17 cellular contexts compared by ENCODE assay signal in genomic region chr1:21641967-21642366, GRCh38.
"Had no signal": no experiment of that assay in that cellular context is flagged by ENCODE, and none has a peak within 500 bp of the region (broad histone marks: within the 10 kb centered on the region; RNA-seq: fewer than 3 reads in every experiment).

No MANE protein-coding gene starts in this region.

- ATAC-seq: activated CD8-positive, alpha-beta T cell treated with anti-CD3 and anti-CD28 coated beads for 36 hours; activated T-cell treated with anti-CD3 and anti-CD28 coated beads, Interleukin-2, amount 50 U/mL, for 4 hours; stimulated activated naive B cell treated with anti-CD40 and anti-IgM and Interleukin-4, amounts not matched to agents 10 μg/mL and 1 μg/mL and 100 μg/mL, for 72 hours; T-helper 17 cell had no signal

- H3K27ac ChIP-seq: neural progenitor cell, ovary, transverse colon, vagina had no signal

- H3K9ac ChIP-seq: neural progenitor cell had no signal

- H3K36me3 ChIP-seq: neural progenitor cell, ovary, transverse colon, vagina had no signal

- DNase-seq: activated CD4-positive, alpha-beta T cell treated with anti-CD3 and anti-CD28 coated beads for 4 hours; activated CD8-positive, alpha-beta T cell treated with anti-CD3 and anti-CD28 coated beads for 36 hours; activated effector memory CD4-positive, alpha-beta T cell treated with Interleukin-2 at 50 U/mL for 16 hours; activated T-cell treated with anti-CD3 and anti-CD28 coated beads, Interleukin-2, amount 50 U/mL, for 4 hours; cortex of kidney; effector CD8-positive, alpha-beta T cell; foreskin fibroblast; kidney glomerular epithelial cell; naive B cell; ovary; stimulated activated CD4-positive, alpha-beta T cell treated with anti-CD3 and anti-CD28 coated beads, Interleukin-15, amount 100 ng/mL, for 24 hours; stimulated activated CD4-positive, alpha-beta T cell treated with anti-CD3 and anti-CD28 coated beads, Interleukin-4, amount 100 ng/mL, for 1 hour; stimulated activated naive B cell treated with anti-CD40 and anti-IgM and Interleukin-4, amounts not matched to agents 10 μg/mL and 1 μg/mL and 100 μg/mL, for 72 hours; T-helper 17 cell; transverse colon had no signal

- H3K9me3 ChIP-seq: ovary, transverse colon, vagina had no signal

- H3K4me1 ChIP-seq: neural progenitor cell had no signal

- H3K4me3 ChIP-seq: neural progenitor cell, ovary, transverse colon, vagina had no signal

- H3K27me3 ChIP-seq: neural progenitor cell, ovary, vagina had no signal
